In the genomic region with DNA sequence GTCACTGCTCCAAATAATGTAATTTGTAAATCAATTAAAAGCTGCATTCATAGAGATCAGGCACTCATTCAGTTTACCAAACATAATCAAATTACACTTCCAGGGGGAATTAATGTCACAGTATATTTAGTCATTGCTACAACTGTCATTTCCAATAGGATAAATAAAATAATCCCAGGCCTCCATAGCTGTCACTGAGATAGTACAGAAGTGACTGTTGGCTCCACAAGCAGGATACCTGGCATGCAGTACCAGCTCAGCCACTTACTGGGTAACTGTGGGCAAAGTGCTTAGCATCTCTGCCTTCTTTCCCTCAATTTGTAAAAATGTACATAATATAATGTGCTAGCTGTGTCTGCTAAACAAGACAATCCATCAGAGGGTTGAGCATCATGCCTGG, we compare ENCODE assay signal across 13 cellular contexts.
DNase-seq lines count a peak whose midpoint lies in the region; ATAC-seq, FAIRE-seq and TF ChIP-seq lines count a peak whose summit lies in the region.
"Had no signal": no experiment of that assay in that cellular context is flagged by ENCODE, and none has a peak within 500 bp of the region (broad histone marks: within the 10 kb centered on the region; RNA-seq: fewer than 3 reads in every experiment).

No MANE protein-coding gene starts in this region.

- no peak overlapping the region for H3K4me3 Mint-ChIP-seq in neural progenitor cell
- H3K4me3 Mint-ChIP-seq: CD4-positive, alpha-beta T cell; IgD-negative memory B cell had no signal

- H3K9ac ChIP-seq in HepG2 (ENCODE audit: insufficient read depth, low read depth, low read length) (no peak overlapping the region), neural progenitor cell (no peak overlapping the region)

- DNase-seq in right lobe of liver (no peak), HepG2 (ENCODE audit: low spot score) (no peak), Panc1 (ENCODE audit: low read depth, low spot score) (no peak), left ventricle myocardium inferior (no peak), superior temporal gyrus (ENCODE audit: extremely low spot score) (no peak), neural progenitor cell (ENCODE audit: low spot score) (no peak)
- DNase-seq in activated T-cell treated with anti-CD3 and anti-CD28 coated beads, Interleukin-2, amount 50 U/mL, for 1 hour: no peak
- DNase-seq: CD4-positive, alpha-beta T cell; DMS53; H7; NCI-H510A; SW 1271 had no signal

- H2AFZ ChIP-seq in HepG2 (ENCODE audit: low read length): no peak overlapping the region
- no peak overlapping the region for H2AFZ ChIP-seq in neural progenitor cell (replicated peaks)

- H3K4me1 ChIP-seq in right lobe of liver: peaks cover 0 to 33% (median 11%) of the 10 kb centered on the region in 4 donors
- H3K4me1 ChIP-seq in HepG2 (ENCODE audit: insufficient read depth, low read length): peaks cover 45% of the 10 kb centered on the region
- H3K4me1 ChIP-seq in Panc1 (ENCODE audit: control insufficient read depth, insufficient read depth, low read length): peaks cover 40% of the 10 kb centered on the region
- peaks cover 98% of the 10 kb centered on the region for H3K4me1 ChIP-seq in left ventricle myocardium inferior
- H3K4me1 ChIP-seq in neural progenitor cell: peaks cover 7% of the 10 kb centered on the region

- TF ChIP-seq CTCF in right lobe of liver (IDR thresholded peaks at IDR 0.05) (no peak), HepG2 (CRISPR knock-in tag; IDR thresholded peaks at IDR 0.05) (no peak), Panc1 (IDR thresholded peaks at IDR 0.05) (no peak), left ventricle myocardium inferior (IDR thresholded peaks at IDR 0.05; ENCODE audit: borderline replicate concordance) (no peak), neural progenitor cell (IDR thresholded peaks at IDR 0.05) (no peak)

- TF ChIP-seq EP300 in HepG2 (IDR thresholded peaks at IDR 0.05; ENCODE audit: low read depth in 2 of 2, low read length in 2 of 2): no peak
- no peak for TF ChIP-seq EP300 in HepG2 (CRISPR knock-in tag; IDR thresholded peaks at IDR 0.05; ENCODE audit: borderline replicate concordance)

- no peaks in the 10 kb centered on the region for H4K20me1 ChIP-seq in HepG2 (ENCODE audit: insufficient read depth, low read length)
- no peaks in the 10 kb centered on the region for H4K20me1 ChIP-seq in neural progenitor cell (ENCODE audit: low read depth)

- H3K9me3 ChIP-seq in right lobe of liver (no peaks in the 10 kb centered on the region), HepG2 (ENCODE audit: low read length) (no peaks in the 10 kb centered on the region), Panc1 (ENCODE audit: control insufficient read depth, insufficient read depth, low read depth, low read length) (no peaks in the 10 kb centered on the region), left ventricle myocardium inferior (replicated peaks) (no peaks in the 10 kb centered on the region), neural progenitor cell (ENCODE audit: low read depth) (no peaks in the 10 kb centered on the region)

- peak in 3 of 4 donors; percentile 19 to 40 (median 28) for ATAC-seq in right lobe of liver
- ATAC-seq in HepG2: no peak
- ATAC-seq in Panc1: no peak

- no peaks in the 10 kb centered on the region for H3F3A ChIP-seq in neural progenitor cell (ENCODE audit: low read depth)

- H3K27me3 ChIP-seq in right lobe of liver (no peaks in the 10 kb centered on the region), HepG2 (ENCODE audit: control insufficient read depth in 1 of 2, insufficient read depth in 2 of 2, low read length in 2 of 2) (no peaks in the 10 kb centered on the region), Panc1 (ENCODE audit: control insufficient read depth, insufficient read depth, low read length) (no peaks in the 10 kb centered on the region), left ventricle myocardium inferior (ENCODE audit: low read depth) (no peaks in the 10 kb centered on the region), neural progenitor cell (no peaks in the 10 kb centered on the region)

- H3K4me1 Mint-ChIP-seq in neural progenitor cell: peaks cover 10% of the 10 kb centered on the region

- H3K79me2 ChIP-seq in HepG2 (ENCODE audit: insufficient read depth, low read length): peaks cover 19% of the 10 kb centered on the region
- H3K79me2 ChIP-seq in neural progenitor cell (ENCODE audit: low read depth): no peaks in the 10 kb centered on the region

- no peaks in the 10 kb centered on the region for H3K27me3 Mint-ChIP-seq in neural progenitor cell (ENCODE audit: insufficient read depth, low read depth)
- H3K27me3 Mint-ChIP-seq: CD4-positive, alpha-beta T cell; IgD-negative memory B cell had no signal

- no peaks in the 10 kb centered on the region for H3K36me3 Mint-ChIP-seq in neural progenitor cell
- H3K36me3 Mint-ChIP-seq: IgD-negative memory B cell had no signal

- CTCF ChIA-PET in HepG2 (lab: Yijun Ruan, JAX; ENCODE audit: low intra/inter-chr PET ratio, low total read pairs) (no interaction called here), Panc1 (lab: Charles Lee) (no interaction called here)

- no peak for FAIRE-seq in HepG2 (lab: Jason Lieb, UNC)

- TF ChIP-seq RAD21 in HepG2 (CRISPR knock-in tag; IDR thresholded peaks at IDR 0.05): no peak

- no peaks in the 10 kb centered on the region for H3K9me3 Mint-ChIP-seq in neural progenitor cell
- H3K9me3 Mint-ChIP-seq: CD4-positive, alpha-beta T cell had no signal

- no peak for TF ChIP-seq POLR2A in right lobe of liver (IDR thresholded peaks at IDR 0.05)
- TF ChIP-seq POLR2A in HepG2 (IDR thresholded peaks at IDR 0.05; ENCODE audit: insufficient read depth in 1 of 2, low read depth in 2 of 2, low read length in 2 of 2): no peak

- no TSS peak for BruUV-seq in HepG2 (replicated peaks; lab: Mats Ljungman, UMichigan)
- BruUV-seq in Panc1 (replicated peaks; lab: Mats Ljungman, UMichigan): no TSS peak

- no peak overlapping the region for H3K27ac Mint-ChIP-seq in neural progenitor cell
- H3K27ac Mint-ChIP-seq: CD4-positive, alpha-beta T cell; IgD-negative memory B cell had no signal

- POLR2A ChIA-PET in HepG2 (lab: Yijun Ruan, JAX) (no interaction called here), Panc1 (lab: Charles Lee) (no interaction called here)

- H3K4me3 ChIP-seq in right lobe of liver: no peak overlapping the region
- H3K4me3 ChIP-seq in HepG2 (replicated peaks in 1 of 3; ENCODE audit: insufficient read depth in 1 of 3, low read depth in 2 of 3, low read length in 3 of 3): no peak overlapping the region
- no peak overlapping the region for H3K4me3 ChIP-seq in Panc1 (ENCODE audit: low read depth in 2 of 2, low read length in 2 of 2)
- H3K4me3 ChIP-seq in left ventricle myocardium inferior: no peak overlapping the region
- H3K4me3 ChIP-seq in neural progenitor cell: no peak overlapping the region

- in situ Hi-C loops in HepG2 (cut with HindIII; ENCODE audit: extremely low pct_ligation_motif_present, low pct_unique_long_range_greater_than_20kb): no loop called here
- in situ Hi-C loops in Panc1 (cut with HindIII; ENCODE audit: low pct_unique_long_range_greater_than_20kb, low sequenced_read_pairs): no loop called here

- H3K27ac ChIP-seq in right lobe of liver (peak overlapping the region in 1 of 3 donors; percentile 47), HepG2 (ENCODE audit: extremely low read length, insufficient read depth, low read length) (no peak overlapping the region), Panc1 (ENCODE audit: low read length) (0 out of 2 replicates have a peak overlapping the region, but pooled peaks have one; percentile 44), left ventricle myocardium inferior (replicated peaks) (peak overlapping the region; percentile 88), neural progenitor cell (no peak overlapping the region)

- H3K36me3 ChIP-seq in right lobe of liver (no peaks in the 10 kb centered on the region), HepG2 (replicated peaks in 1 of 2; ENCODE audit: control insufficient read depth in 1 of 2, insufficient read depth in 2 of 2, low read length in 2 of 2) (peaks cover 0 to 2% of the 10 kb centered on the region in 2 experiments; a peak in 1 of 5 replicates), Panc1 (ENCODE audit: control insufficient read depth, insufficient read depth, low read length) (no peaks in the 10 kb centered on the region), left ventricle myocardium inferior (no peaks in the 10 kb centered on the region), neural progenitor cell (no peaks in the 10 kb centered on the region)

- H3K4me2 ChIP-seq in HepG2 (ENCODE audit: low read depth, low read length) (no peak overlapping the region), neural progenitor cell (no peak overlapping the region)

- intact Hi-C loops in right lobe of liver (cut with DNase I): no loop called here
- intact Hi-C loops in HepG2 (cut with micrococcal nuclease; ENCODE audit: unreplicated experiment): no loop called here
- intact Hi-C loops in Panc1 (cut with micrococcal nuclease; ENCODE audit: unreplicated experiment): no loop called here
- intact Hi-C loops in left ventricle myocardium inferior (cut with micrococcal nuclease): no loop called here

TF ChIP-seq in HepG2, 621 proteins besides CTCF, POLR2A, EP300 and RAD21 (continues in another document):
- TF ChIP-seq ZNF224 (CRISPR knock-in tag; IDR thresholded peaks at IDR 0.05) (no peak), ZNF549 (CRISPR knock-in tag; IDR thresholded peaks at IDR 0.05) (no peak), HMG20A (CRISPR knock-in tag; IDR thresholded peaks at IDR 0.05; ENCODE audit: borderline replicate concordance) (no peak), TCF12 (IDR thresholded peaks at IDR 0.05) (no peak), TCF12 (CRISPR knock-in tag; IDR thresholded peaks at IDR 0.05) (no peak), ZZZ3 (CRISPR knock-in tag; IDR thresholded peaks at IDR 0.05; ENCODE audit: borderline replicate concordance) (no peak), MBNL3 (CRISPR knock-in tag; conservative IDR thresholded peaks at IDR 0.05) (no peak), SRSF1 (optimal IDR thresholded peaks at IDR 0.05; ENCODE audit: low read depth, low read length) (no peak), NR2F1 (CRISPR knock-in tag; IDR thresholded peaks at IDR 0.05) (no peak), ZSCAN25 (CRISPR knock-in tag; IDR thresholded peaks at IDR 0.05) (no peak), ZSCAN12 (CRISPR knock-in tag; IDR thresholded peaks at IDR 0.05) (no peak)
- TF ChIP-seq, protein P1, sequence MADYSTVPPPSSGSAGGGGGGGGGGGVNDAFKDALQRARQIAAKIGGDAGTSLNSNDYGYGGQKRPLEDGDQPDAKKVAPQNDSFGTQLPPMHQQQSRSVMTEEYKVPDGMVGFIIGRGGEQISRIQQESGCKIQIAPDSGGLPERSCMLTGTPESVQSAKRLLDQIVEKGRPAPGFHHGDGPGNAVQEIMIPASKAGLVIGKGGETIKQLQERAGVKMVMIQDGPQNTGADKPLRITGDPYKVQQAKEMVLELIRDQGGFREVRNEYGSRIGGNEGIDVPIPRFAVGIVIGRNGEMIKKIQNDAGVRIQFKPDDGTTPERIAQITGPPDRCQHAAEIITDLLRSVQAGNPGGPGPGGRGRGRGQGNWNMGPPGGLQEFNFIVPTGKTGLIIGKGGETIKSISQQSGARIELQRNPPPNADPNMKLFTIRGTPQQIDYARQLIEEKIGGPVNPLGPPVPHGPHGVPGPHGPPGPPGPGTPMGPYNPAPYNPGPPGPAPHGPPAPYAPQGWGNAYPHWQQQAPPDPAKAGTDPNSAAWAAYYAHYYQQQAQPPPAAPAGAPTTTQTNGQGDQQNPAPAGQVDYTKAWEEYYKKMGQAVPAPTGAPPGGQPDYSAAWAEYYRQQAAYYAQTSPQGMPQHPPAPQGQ (CRISPR knock-in tag; IDR thresholded peaks at IDR 0.05; ENCODE audit: borderline replicate concordance): no peak

Comparison
In these comparisons a context has a peak if more than half of its experiments do, and no peak if none do; other contexts are left out.
1. ATAC-seq: peak in right lobe of liver (3 of 4); none in HepG2 (single experiment) and Panc1 (single experiment).
2. H3K27ac ChIP-seq: peak in Panc1 (single experiment) and left ventricle myocardium inferior (single experiment); none in HepG2 (single experiment) and neural progenitor cell (single experiment).